ENCODE assay signal across 1 cellular context in the genomic region with DNA sequence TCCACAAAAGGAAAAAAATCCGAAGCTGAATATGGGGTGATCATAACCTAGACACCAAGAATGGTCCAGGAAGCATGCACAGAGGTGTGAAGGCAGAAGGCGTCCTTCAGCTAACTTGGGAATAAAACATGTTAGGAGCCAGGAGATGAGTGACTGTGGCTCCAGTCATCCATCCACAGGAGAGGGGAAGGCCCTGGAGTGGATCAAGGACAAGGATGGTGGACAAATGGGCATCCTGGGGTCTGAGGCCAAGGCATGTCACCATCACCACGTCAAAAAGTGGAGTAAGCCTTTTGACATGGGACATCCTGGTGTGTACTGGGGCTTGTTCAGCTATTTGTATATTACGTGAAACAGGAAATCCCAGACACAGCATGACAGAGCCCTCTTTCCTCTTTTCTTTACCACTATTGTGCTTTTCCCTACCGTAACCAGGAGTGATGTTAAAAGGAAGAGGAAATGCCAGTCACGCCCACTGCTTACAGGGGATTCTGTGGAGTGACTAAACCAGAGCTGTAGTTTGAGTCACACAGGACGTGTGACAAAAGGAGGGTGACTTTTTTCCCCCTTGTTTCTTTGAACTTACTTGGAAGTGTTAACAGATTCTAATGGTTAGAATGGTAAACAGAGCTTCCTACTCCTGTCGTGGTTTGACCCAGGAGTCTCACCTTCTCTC.
TF ChIP-seq lines count a peak whose summit lies in the region.

No MANE protein-coding gene starts in this region.

TF ChIP-seq in WTC11, 78 proteins besides CTCF, POLR2A, EP300 and RAD21 (continued from another document):
- TF ChIP-seq, protein P1, sequence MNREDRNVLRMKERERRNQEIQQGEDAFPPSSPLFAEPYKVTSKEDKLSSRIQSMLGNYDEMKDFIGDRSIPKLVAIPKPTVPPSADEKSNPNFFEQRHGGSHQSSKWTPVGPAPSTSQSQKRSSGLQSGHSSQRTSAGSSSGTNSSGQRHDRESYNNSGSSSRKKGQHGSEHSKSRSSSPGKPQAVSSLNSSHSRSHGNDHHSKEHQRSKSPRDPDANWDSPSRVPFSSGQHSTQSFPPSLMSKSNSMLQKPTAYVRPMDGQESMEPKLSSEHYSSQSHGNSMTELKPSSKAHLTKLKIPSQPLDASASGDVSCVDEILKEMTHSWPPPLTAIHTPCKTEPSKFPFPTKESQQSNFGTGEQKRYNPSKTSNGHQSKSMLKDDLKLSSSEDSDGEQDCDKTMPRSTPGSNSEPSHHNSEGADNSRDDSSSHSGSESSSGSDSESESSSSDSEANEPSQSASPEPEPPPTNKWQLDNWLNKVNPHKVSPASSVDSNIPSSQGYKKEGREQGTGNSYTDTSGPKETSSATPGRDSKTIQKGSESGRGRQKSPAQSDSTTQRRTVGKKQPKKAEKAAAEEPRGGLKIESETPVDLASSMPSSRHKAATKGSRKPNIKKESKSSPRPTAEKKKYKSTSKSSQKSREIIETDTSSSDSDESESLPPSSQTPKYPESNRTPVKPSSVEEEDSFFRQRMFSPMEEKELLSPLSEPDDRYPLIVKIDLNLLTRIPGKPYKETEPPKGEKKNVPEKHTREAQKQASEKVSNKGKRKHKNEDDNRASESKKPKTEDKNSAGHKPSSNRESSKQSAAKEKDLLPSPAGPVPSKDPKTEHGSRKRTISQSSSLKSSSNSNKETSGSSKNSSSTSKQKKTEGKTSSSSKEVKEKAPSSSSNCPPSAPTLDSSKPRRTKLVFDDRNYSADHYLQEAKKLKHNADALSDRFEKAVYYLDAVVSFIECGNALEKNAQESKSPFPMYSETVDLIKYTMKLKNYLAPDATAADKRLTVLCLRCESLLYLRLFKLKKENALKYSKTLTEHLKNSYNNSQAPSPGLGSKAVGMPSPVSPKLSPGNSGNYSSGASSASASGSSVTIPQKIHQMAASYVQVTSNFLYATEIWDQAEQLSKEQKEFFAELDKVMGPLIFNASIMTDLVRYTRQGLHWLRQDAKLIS (CRISPR knock-in tag; IDR thresholded peaks at IDR 0.05; ENCODE audit: borderline replicate concordance): no peak
- TF ChIP-seq ZNF263 (CRISPR knock-in tag; IDR thresholded peaks at IDR 0.05; ENCODE audit: low read depth) (no peak), NFATC4 (CRISPR knock-in tag; IDR thresholded peaks at IDR 0.05) (no peak), GABPB1 (CRISPR knock-in tag; IDR thresholded peaks at IDR 0.05) (no peak)
